15 cellular contexts compared by ENCODE assay signal in genomic region chr1:74396462-74396861, GRCh38.
"Had no signal": no experiment of that assay in that cellular context is flagged by ENCODE, and none has a peak within 500 bp of the region (broad histone marks: within the 10 kb centered on the region; RNA-seq: fewer than 3 reads in every experiment).

No MANE protein-coding gene starts in this region.

- DNase-seq: activated CD4-positive, alpha-beta T cell treated with anti-CD3 and anti-CD28 coated beads, Interleukin-2, amount 50 U/mL, for 48 hours; activated naive CD4-positive, alpha-beta T cell treated with anti-CD3 and anti-CD28 coated beads, Interleukin-2, amount 50 U/mL, for 16 hours; activated T-cell treated with anti-CD3 and anti-CD28 coated beads, Interleukin-2, amount 50 U/mL, for 1 hour; central memory CD4-positive, alpha-beta T cell; colonic mucosa; effector CD4-positive, alpha-beta T cell; esophagus squamous epithelium; mammary epithelial cell; naive B cell; right lobe of liver; stimulated activated CD4-positive, alpha-beta T cell treated with anti-CD3 and anti-CD28 coated beads, Interleukin-12 subunit alpha, Interleukin-12 subunit beta, amount 100 ng/mL, for 4 hours; stimulated activated CD4-positive, alpha-beta T cell treated with anti-CD3 and anti-CD28 coated beads, Interleukin-2, amount 100 ng/mL, for 24 hours; T-helper 17 cell; WERI-Rb-1 had no signal

- ATAC-seq: T-helper 17 cell had no signal

- H3K36me3 ChIP-seq: colonic mucosa, esophagus squamous epithelium, right lobe of liver, tibial artery, WERI-Rb-1 had no signal

- H3K27me3 Mint-ChIP-seq: naive B cell, T-helper 17 cell had no signal

- H3K4me1 ChIP-seq: colonic mucosa, right lobe of liver had no signal

- H3K4me3 Mint-ChIP-seq: naive B cell, T-helper 17 cell had no signal

- H3K4me1 Mint-ChIP-seq: T-helper 17 cell had no signal

- H3K36me3 Mint-ChIP-seq: naive B cell had no signal

- H3K4me3 ChIP-seq: colonic mucosa, esophagus squamous epithelium, right lobe of liver, tibial artery had no signal

- H3K27ac ChIP-seq: colonic mucosa, right lobe of liver, tibial artery, WERI-Rb-1 had no signal

- H3K27ac Mint-ChIP-seq: naive B cell, T-helper 17 cell had no signal

- H3K27me3 ChIP-seq: colonic mucosa, esophagus squamous epithelium, right lobe of liver, tibial artery had no signal

- H3K9me3 ChIP-seq: colonic mucosa, esophagus squamous epithelium, right lobe of liver, tibial artery had no signal
